8 cellular contexts compared by ENCODE assay signal in the genomic region with DNA sequence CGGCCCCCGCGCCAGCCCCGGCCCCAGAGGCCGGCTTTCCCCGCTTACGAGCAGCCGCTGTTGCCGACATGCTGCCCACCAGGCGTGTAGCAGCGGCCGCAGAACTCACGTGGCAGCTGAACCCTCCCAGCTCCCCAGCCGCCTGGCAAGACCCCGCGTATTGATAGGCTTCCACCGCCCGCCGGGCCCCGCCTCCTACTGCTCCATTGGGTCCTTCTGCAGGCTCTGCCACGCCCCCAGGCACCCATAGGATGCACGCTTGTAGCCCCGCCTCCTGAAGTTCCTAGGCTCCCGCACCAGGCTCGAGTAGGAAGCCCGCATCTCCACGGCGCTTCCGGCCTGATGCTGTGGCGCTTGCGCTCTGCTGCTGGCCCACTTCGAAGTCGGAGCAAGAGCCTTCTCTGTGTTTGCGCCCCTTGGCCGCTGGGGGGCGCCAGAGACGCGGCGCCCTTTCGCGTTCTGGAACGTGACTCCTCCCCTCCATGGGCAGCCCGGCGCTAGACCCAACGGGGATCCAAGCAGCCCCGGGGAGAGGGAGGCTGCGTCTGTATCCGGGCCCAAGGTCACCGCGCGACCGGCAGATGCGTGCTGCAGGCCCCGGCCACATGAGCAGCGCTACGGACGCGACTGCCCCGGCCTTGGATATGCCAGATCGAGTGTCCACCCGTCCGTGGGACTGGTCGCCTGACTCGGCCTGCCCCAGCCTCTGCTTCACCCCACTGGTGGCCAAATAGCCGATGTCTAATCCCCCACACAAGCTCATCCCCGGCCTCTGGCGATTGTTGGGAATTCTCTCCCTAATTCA. TPM values are rescaled to one million over a fixed set of nuclear protein-coding genes. Genes with fewer than 3 reads are reported as not detected.
DNase-seq lines count a peak whose midpoint lies in the region; ATAC-seq, FAIRE-seq and TF ChIP-seq lines count a peak whose summit lies in the region.

Gene PARP3, plus strand, starts transcription at position 566 of the 805 bp plus-strand sequence. CDS start 993 bp downstream, outside the sequence.
A gene with protein sequence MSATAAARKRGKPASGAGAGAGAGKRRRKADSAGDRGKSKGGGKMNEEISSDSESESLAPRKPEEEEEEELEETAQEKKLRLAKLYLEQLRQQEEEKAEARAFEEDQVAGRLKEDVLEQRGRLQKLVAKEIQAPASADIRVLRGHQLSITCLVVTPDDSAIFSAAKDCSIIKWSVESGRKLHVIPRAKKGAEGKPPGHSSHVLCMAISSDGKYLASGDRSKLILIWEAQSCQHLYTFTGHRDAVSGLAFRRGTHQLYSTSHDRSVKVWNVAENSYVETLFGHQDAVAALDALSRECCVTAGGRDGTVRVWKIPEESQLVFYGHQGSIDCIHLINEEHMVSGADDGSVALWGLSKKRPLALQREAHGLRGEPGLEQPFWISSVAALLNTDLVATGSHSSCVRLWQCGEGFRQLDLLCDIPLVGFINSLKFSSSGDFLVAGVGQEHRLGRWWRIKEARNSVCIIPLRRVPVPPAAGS (minus strand): TSS at position 107 of the 805 bp plus-strand sequence. CDS start 37 bp downstream, at position 70.

- H3K27me3 ChIP-seq in keratinocyte (ENCODE audit: control insufficient read depth, extremely low read depth, insufficient read depth, low read length), result no peaks in the 10 kb centered on the region

- peak within 1 kb of the TSS; percentile 92 for H2AFZ ChIP-seq in keratinocyte (ENCODE audit: control insufficient read depth, low read length)

- peak within 1 kb of the TSS; percentile 88 for H3K9ac ChIP-seq in keratinocyte (ENCODE audit: control insufficient read depth, extremely low read depth, insufficient read depth, low read length)

- H3K79me2 ChIP-seq in keratinocyte (ENCODE audit: control insufficient read depth, insufficient read depth, low read length), result peaks cover 30% of the 10 kb centered on the region

- peaks cover 2% of the 10 kb centered on the region for H4K20me1 ChIP-seq in keratinocyte (ENCODE audit: control insufficient read depth, extremely low read depth, insufficient read depth, low read length)

- peak within 1 kb of the TSS; percentile 97 for H3K4me2 ChIP-seq in keratinocyte (ENCODE audit: control insufficient read depth, extremely low read depth, insufficient read depth, low read depth, low read length)

- FAIRE-seq in keratinocyte (lab: Jason Lieb, UNC), result peak; percentile 93

- ATAC-seq in GM19025 (IDR thresholded peaks at IDR 0.05; ENCODE audit: low read depth, unreplicated experiment) (peak; percentile 92), HG03354 (IDR thresholded peaks at IDR 0.05; ENCODE audit: poor library complexity, severe bottlenecking, unreplicated experiment) (peak; percentile 90)

- peaks cover 2% of the 10 kb centered on the region for H3K9me1 ChIP-seq in keratinocyte (ENCODE audit: control insufficient read depth, extremely low read depth, insufficient read depth, low read length)

- peak within 1 kb of the TSS; percentile 91 to 97 (median 94) for H3K4me3 ChIP-seq in keratinocyte (ENCODE audit: control insufficient read depth in 2 of 3, extremely low read depth in 1 of 3, insufficient read depth in 2 of 3, low read depth in 1 of 3, low read length in 3 of 3)

- H3K36me3 ChIP-seq in keratinocyte (ENCODE audit: control insufficient read depth in 2 of 2, extremely low read depth in 1 of 2, insufficient read depth in 2 of 2, low read length in 2 of 2), result peaks cover 16 to 18% of the 10 kb centered on the region in 2 experiments

- TF ChIP-seq CTCF in keratinocyte (optimal IDR thresholded peaks at IDR 0.05 in 1 of 3, IDR thresholded peaks at IDR 0.05 in 1 of 3, conservative IDR thresholded peaks at IDR 0.05 in 1 of 3; ENCODE audit: extremely low read depth in 1 of 3, insufficient read depth in 2 of 3, low read length in 3 of 3), result peak; percentile 96 to 100 (median 97)

- DNase-seq in AG20443 (ENCODE audit: low spot score), result peak; percentile 99
- DNase-seq in NCI-H446 treated with DMSO at 0.1 percent for 48 hours (lab: John Stamatoyannopoulos, UW), result peak; percentile 97
- peak; percentile 99 for DNase-seq in activated CD4-positive, CD25-positive, alpha-beta regulatory T cell treated with anti-CD3 and anti-CD28 coated beads, Interleukin-2, amount 50 U/mL, for 72 hours
- peak; percentile 100 for DNase-seq in cerebellum (ENCODE audit: low spot score)
- DNase-seq in keratinocyte (ENCODE audit: low read depth, low spot score), result peak; percentile 99
- DNase-seq in stimulated activated CD4-positive, alpha-beta T cell treated with anti-CD3 and anti-CD28 coated beads, Interleukin-15, amount 100 ng/mL, for 24 hours, result peak; percentile 100

- dilution Hi-C loops in keratinocyte (cut with MboI; ENCODE audit: extremely low pct_ligation_motif_present, low sequenced_read_pairs), result no loop called here

- H3K9me3 ChIP-seq in keratinocyte (ENCODE audit: control insufficient read depth, low read depth, low read length), result no peaks in the 10 kb centered on the region

- H3K4me1 ChIP-seq in keratinocyte (ENCODE audit: control insufficient read depth, extremely low read depth, insufficient read depth, low read length), result peaks cover 22% of the 10 kb centered on the region

- peak within 1 kb of the TSS; percentile 74 for H3K27ac ChIP-seq in keratinocyte (ENCODE audit: control insufficient read depth, insufficient read depth, low read length)

RNA-seq across cellular contexts. Expression of gene PARP3, which starts in this region (rescaled TPM):
- total RNA-seq in cerebellum, result 2.4 TPM
- 5.4 to 9.3 TPM (median 6.4 TPM) in 3 replicates for polyA plus RNA-seq in keratinocyte
- 8.7 TPM for polyA plus RNA-seq in keratinocyte (2011; ENCODE audit: low read depth)
- polyA plus RNA-seq in keratinocyte (2011; cell fraction: cytosol; rRNA removed), result 4.2 and 7.5 TPM in 2 replicates
- polyA plus RNA-seq in keratinocyte (2011; cell fraction: nucleus; rRNA removed), result 20.0 and 26.4 TPM in 2 replicates
- 4.7 and 7.1 TPM in 2 replicates for polyA plus RNA-seq in keratinocyte (2012; ENCODE audit: low replicate concordance)
- polyA minus RNA-seq in keratinocyte, result 4.7 to 5.9 TPM (median 5.3 TPM) in 3 replicates
- 23.0 TPM for polyA minus RNA-seq in keratinocyte (2011; cell fraction: cytosol; rRNA and poly(A)+ RNA removed)
- 4.9 TPM in 2 replicates for polyA minus RNA-seq in keratinocyte (2011; cell fraction: nucleus; rRNA and poly(A)+ RNA removed)

RNA-seq across cellular contexts. Expression of the second gene that starts in this region (rescaled TPM):
- total RNA-seq in cerebellum, result 7.7 TPM
- polyA plus RNA-seq in keratinocyte, result 21.8 to 34.5 TPM (median 23.8 TPM) in 3 replicates
- polyA plus RNA-seq in keratinocyte (2011; ENCODE audit: low read depth), result 4.8 TPM
- 16.2 and 26.1 TPM in 2 replicates for polyA plus RNA-seq in keratinocyte (2011; cell fraction: cytosol; rRNA removed)
- polyA plus RNA-seq in keratinocyte (2011; cell fraction: nucleus; rRNA removed), result 29.1 and 32.2 TPM in 2 replicates
- polyA plus RNA-seq in keratinocyte (2012; ENCODE audit: low replicate concordance), result 23.8 and 37.5 TPM in 2 replicates
- polyA minus RNA-seq in keratinocyte, result 19.5 to 38.0 TPM (median 28.8 TPM) in 3 replicates
- 29.4 TPM for polyA minus RNA-seq in keratinocyte (2011; cell fraction: cytosol; rRNA and poly(A)+ RNA removed)
- polyA minus RNA-seq in keratinocyte (2011; cell fraction: nucleus; rRNA and poly(A)+ RNA removed), result 11.5 and 12.6 TPM in 2 replicates

Comparison
In these comparisons a context has a peak if more than half of its experiments do, and no peak if none do; other contexts are left out.
1. Peak in every context shown above with its lines: DNase-seq, ATAC-seq, H3K4me3 ChIP-seq and H3K27ac ChIP-seq.